ENCODE assay signal across 12 cellular contexts in genomic region chr3:42214064-42214463, GRCh38. TPM values are rescaled to one million over a fixed set of nuclear protein-coding genes. Genes with fewer than 3 reads are reported as not detected.
DNase-seq lines count a peak whose midpoint lies in the region; ATAC-seq, FAIRE-seq and TF ChIP-seq lines count a peak whose summit lies in the region.
"Had no signal": no experiment of that assay in that cellular context is flagged by ENCODE, and none has a peak within 500 bp of the region (broad histone marks: within the 10 kb centered on the region; RNA-seq: fewer than 3 reads in every experiment).

No MANE protein-coding gene starts in this region.

- peak overlapping the region; percentile 7 to 64 (median 44) for H3K27ac Mint-ChIP-seq in immature natural killer cell

- FAIRE-seq in urothelium cell line (lab: Jason Lieb, UNC) (no peak), D721Med (lab: Jason Lieb, UNC) (no peak)

- no peaks in the 10 kb centered on the region for H3K27me3 ChIP-seq in tibial artery
- H3K27me3 ChIP-seq: right atrium auricular region had no signal

- no peak overlapping the region for H3K27ac ChIP-seq in tibial artery
- H3K27ac ChIP-seq: right atrium auricular region had no signal

- intact Hi-C loops in tibial artery (cut with DNase I; ENCODE audit: low total_unique reads), result no loop called here

- DNase-seq in COLO668 (lab: John Stamatoyannopoulos, UW; ENCODE audit: unreplicated experiment), result peak; percentile 6
- DNase-seq in NCI-H187 treated with DMSO at 0.1 percent for 48 hours (lab: John Stamatoyannopoulos, UW), result peak; percentile 73
- no peak for DNase-seq in immature natural killer cell
- DNase-seq in NOMO-1 treated with DMSO at 0.1 percent for 48 hours (lab: John Stamatoyannopoulos, UW; ENCODE audit: unreplicated experiment), result no peak
- no peak for DNase-seq in urothelium cell line (ENCODE audit: low spot score)
- DNase-seq in D721Med (ENCODE audit: insufficient read length, low spot score), result no peak
- DNase-seq in tibial artery, result no peak
- DNase-seq: activated CD4-positive, alpha-beta T cell treated with anti-CD3 and anti-CD28 coated beads for 4 hours; DMS153 had no signal

- no peaks in the 10 kb centered on the region for H3K9me3 Mint-ChIP-seq in immature natural killer cell

- H3K4me1 ChIP-seq in tibial artery, result no peaks in the 10 kb centered on the region
- H3K4me1 ChIP-seq: right atrium auricular region had no signal

- peaks cover 51 to 58% of the 10 kb centered on the region in 2 donors for H3K4me1 Mint-ChIP-seq in immature natural killer cell

- H3K27me3 Mint-ChIP-seq in immature natural killer cell (ENCODE audit: low read depth in 3 of 3), result peaks cover 0 to 2% (median 2%) of the 10 kb centered on the region in 3 donors

- peak overlapping the region in 3 of 5 donors; percentile 10 to 49 (median 33) for H3K4me3 Mint-ChIP-seq in immature natural killer cell

- peaks cover 21 to 27% (median 24%) of the 10 kb centered on the region in 3 donors for H3K36me3 Mint-ChIP-seq in immature natural killer cell

- no peaks in the 10 kb centered on the region for H3K9me3 ChIP-seq in tibial artery
- H3K9me3 ChIP-seq: right atrium auricular region had no signal

- peak; percentile 14 for ATAC-seq in GM19397 (IDR thresholded peaks at IDR 0.05; ENCODE audit: unreplicated experiment)

- peaks cover 28 to 66% (median 54%) of the 10 kb centered on the region in 3 donors for H3K36me3 ChIP-seq in tibial artery

- TF ChIP-seq CTCF in D721Med (IDR thresholded peaks at IDR 0.05; ENCODE audit: insufficient read depth, missing control alignments), result no peak
- no peak for TF ChIP-seq CTCF in tibial artery (IDR thresholded peaks at IDR 0.05)

- H3K4me3 ChIP-seq in tibial artery, result no peak overlapping the region
- H3K4me3 ChIP-seq: right atrium auricular region had no signal

RNA-seq across cellular contexts. Expression of gene CCK, which starts 51.9 kb away (rescaled TPM):
- polyA plus RNA-seq in immature natural killer cell, result not detected
- polyA plus RNA-seq: liver had no signal

Comparison
In these comparisons a context has a peak if more than half of its experiments do, and no peak if none do; other contexts are left out.
1. DNase-seq: peak in COLO668 (single experiment) and NCI-H187 treated with DMSO at 0.1 percent for 48 hours (single experiment); none in immature natural killer cell (0 of 3), NOMO-1 treated with DMSO at 0.1 percent for 48 hours (single experiment), urothelium cell line (single experiment), D721Med (single experiment) and tibial artery (0 of 2).